Comparison of ENCODE assay signal across 1 cellular context in the genomic region with DNA sequence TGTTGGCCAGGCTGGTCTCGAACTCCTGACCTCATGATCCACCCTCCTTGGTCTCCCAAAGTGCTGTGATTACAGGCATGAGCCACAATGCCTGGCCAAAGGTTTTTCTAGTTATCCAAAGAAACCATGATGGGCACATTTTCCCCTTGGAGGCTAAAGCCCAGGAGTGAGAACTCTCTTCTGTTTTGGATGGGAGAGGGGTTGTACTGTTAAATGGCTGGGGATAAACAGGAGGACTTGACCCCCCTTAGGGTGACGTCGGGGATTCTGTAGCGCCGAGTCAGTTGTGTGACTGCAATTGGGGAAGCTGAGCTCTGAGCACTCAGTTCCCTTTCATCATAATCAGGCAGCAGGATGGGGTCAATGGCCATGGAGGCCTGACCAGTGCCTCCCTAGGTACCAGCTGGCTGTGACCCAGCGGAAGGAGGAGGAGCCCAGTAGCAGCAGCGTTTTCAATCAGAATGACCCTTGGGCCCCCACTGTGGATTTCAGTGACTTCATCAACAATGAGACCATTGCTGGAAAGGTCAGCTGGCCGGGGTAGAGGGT.
TF ChIP-seq lines count a peak whose summit lies in the region.

No MANE protein-coding gene starts in this region.

TF ChIP-seq in HepG2, 621 proteins besides CTCF, POLR2A, EP300 and RAD21 (continued from another document and continues in another):
- TF ChIP-seq ZMYM3 (CRISPR knock-in tag; IDR thresholded peaks at IDR 0.05) (0 out of 2 replicates have a peak, but pooled peaks have one; percentile 9), FOXC1 (CRISPR knock-in tag; IDR thresholded peaks at IDR 0.05; ENCODE audit: borderline replicate concordance) (no peak), THAP11 (CRISPR knock-in tag; IDR thresholded peaks at IDR 0.05) (0 out of 2 replicates have a peak, but pooled peaks have one; percentile 20), KLF12 (CRISPR knock-in tag; IDR thresholded peaks at IDR 0.05; ENCODE audit: borderline replicate concordance) (no peak), NCOA2 (CRISPR knock-in tag; IDR thresholded peaks at IDR 0.05) (0 out of 2 replicates have a peak, but pooled peaks have one; percentile 34), TCF7 (IDR thresholded peaks at IDR 0.05; ENCODE audit: low read depth) (0 out of 2 replicates have a peak, but pooled peaks have one; percentile 18), SOX6 (IDR thresholded peaks at IDR 0.05) (no peak), SOX6 (CRISPR knock-in tag; IDR thresholded peaks at IDR 0.05) (peak; percentile 82), ESRRA (CRISPR knock-in tag; IDR thresholded peaks at IDR 0.05; ENCODE audit: low read depth) (peak; percentile 86), ZNF598 (CRISPR knock-in tag; IDR thresholded peaks at IDR 0.05; ENCODE audit: borderline replicate concordance) (no peak; the same call in 1 of the 2 replicates), KAT8 (CRISPR knock-in tag; IDR thresholded peaks at IDR 0.05) (peak; percentile 74), ARNTL (CRISPR knock-in tag; IDR thresholded peaks at IDR 0.05) (0 out of 2 replicates have a peak, but pooled peaks have one; percentile 30), MYNN (CRISPR knock-in tag; IDR thresholded peaks at IDR 0.05; ENCODE audit: low read depth) (no peak), HMG20A (CRISPR knock-in tag; IDR thresholded peaks at IDR 0.05; ENCODE audit: borderline replicate concordance) (peak; percentile 64; the same call in 1 of the 2 replicates), ZNF841 (CRISPR knock-in tag; IDR thresholded peaks at IDR 0.05; ENCODE audit: borderline replicate concordance) (no peak), KLF16 (CRISPR knock-in tag; IDR thresholded peaks at IDR 0.05) (peak in 1 of 2 experiments; percentile 73; a peak in 2 of 4 replicates), RARA (CRISPR knock-in tag; IDR thresholded peaks at IDR 0.05) (peak; percentile 79), ZNF839 (CRISPR knock-in tag; IDR thresholded peaks at IDR 0.05; ENCODE audit: borderline replicate concordance) (no peak), ZNF709 (CRISPR knock-in tag; IDR thresholded peaks at IDR 0.05) (peak; percentile 29), HNF4A (CRISPR knock-in tag; IDR thresholded peaks at IDR 0.05) (peak; percentile 78), HMG20B (CRISPR knock-in tag; conservative IDR thresholded peaks at IDR 0.05) (0 out of 2 replicates have a peak, but pooled peaks have one; percentile 35), PPARG (CRISPR knock-in tag; conservative IDR thresholded peaks at IDR 0.05) (peak; percentile 34; the same call in 1 of the 2 replicates), ZBTB20 (CRISPR knock-in tag; IDR thresholded peaks at IDR 0.05; ENCODE audit: borderline replicate concordance, low read depth) (peak; percentile 57; the same call in 1 of the 2 replicates), JUN (CRISPR knock-in tag; IDR thresholded peaks at IDR 0.05) (peak; percentile 68; the same call in 1 of the 2 replicates)
- TF ChIP-seq, protein P1, sequence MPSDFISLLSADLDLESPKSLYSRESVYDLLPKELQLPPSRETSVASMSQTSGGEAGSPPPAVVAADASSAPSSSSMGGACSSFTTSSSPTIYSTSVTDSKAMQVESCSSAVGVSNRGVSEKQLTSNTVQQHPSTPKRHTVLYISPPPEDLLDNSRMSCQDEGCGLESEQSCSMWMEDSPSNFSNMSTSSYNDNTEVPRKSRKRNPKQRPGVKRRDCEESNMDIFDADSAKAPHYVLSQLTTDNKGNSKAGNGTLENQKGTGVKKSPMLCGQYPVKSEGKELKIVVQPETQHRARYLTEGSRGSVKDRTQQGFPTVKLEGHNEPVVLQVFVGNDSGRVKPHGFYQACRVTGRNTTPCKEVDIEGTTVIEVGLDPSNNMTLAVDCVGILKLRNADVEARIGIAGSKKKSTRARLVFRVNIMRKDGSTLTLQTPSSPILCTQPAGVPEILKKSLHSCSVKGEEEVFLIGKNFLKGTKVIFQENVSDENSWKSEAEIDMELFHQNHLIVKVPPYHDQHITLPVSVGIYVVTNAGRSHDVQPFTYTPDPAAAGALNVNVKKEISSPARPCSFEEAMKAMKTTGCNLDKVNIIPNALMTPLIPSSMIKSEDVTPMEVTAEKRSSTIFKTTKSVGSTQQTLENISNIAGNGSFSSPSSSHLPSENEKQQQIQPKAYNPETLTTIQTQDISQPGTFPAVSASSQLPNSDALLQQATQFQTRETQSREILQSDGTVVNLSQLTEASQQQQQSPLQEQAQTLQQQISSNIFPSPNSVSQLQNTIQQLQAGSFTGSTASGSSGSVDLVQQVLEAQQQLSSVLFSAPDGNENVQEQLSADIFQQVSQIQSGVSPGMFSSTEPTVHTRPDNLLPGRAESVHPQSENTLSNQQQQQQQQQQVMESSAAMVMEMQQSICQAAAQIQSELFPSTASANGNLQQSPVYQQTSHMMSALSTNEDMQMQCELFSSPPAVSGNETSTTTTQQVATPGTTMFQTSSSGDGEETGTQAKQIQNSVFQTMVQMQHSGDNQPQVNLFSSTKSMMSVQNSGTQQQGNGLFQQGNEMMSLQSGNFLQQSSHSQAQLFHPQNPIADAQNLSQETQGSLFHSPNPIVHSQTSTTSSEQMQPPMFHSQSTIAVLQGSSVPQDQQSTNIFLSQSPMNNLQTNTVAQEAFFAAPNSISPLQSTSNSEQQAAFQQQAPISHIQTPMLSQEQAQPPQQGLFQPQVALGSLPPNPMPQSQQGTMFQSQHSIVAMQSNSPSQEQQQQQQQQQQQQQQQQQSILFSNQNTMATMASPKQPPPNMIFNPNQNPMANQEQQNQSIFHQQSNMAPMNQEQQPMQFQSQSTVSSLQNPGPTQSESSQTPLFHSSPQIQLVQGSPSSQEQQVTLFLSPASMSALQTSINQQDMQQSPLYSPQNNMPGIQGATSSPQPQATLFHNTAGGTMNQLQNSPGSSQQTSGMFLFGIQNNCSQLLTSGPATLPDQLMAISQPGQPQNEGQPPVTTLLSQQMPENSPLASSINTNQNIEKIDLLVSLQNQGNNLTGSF (CRISPR knock-in tag; IDR thresholded peaks at IDR 0.05), result no peak
- TF ChIP-seq, protein P2, sequence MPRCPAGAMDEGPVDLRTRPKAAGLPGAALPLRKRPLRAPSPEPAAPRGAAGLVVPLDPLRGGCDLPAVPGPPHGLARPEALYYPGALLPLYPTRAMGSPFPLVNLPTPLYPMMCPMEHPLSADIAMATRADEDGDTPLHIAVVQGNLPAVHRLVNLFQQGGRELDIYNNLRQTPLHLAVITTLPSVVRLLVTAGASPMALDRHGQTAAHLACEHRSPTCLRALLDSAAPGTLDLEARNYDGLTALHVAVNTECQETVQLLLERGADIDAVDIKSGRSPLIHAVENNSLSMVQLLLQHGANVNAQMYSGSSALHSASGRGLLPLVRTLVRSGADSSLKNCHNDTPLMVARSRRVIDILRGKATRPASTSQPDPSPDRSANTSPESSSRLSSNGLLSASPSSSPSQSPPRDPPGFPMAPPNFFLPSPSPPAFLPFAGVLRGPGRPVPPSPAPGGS (CRISPR knock-in tag; IDR thresholded peaks at IDR 0.05), result no peak
- TF ChIP-seq, protein P3, sequence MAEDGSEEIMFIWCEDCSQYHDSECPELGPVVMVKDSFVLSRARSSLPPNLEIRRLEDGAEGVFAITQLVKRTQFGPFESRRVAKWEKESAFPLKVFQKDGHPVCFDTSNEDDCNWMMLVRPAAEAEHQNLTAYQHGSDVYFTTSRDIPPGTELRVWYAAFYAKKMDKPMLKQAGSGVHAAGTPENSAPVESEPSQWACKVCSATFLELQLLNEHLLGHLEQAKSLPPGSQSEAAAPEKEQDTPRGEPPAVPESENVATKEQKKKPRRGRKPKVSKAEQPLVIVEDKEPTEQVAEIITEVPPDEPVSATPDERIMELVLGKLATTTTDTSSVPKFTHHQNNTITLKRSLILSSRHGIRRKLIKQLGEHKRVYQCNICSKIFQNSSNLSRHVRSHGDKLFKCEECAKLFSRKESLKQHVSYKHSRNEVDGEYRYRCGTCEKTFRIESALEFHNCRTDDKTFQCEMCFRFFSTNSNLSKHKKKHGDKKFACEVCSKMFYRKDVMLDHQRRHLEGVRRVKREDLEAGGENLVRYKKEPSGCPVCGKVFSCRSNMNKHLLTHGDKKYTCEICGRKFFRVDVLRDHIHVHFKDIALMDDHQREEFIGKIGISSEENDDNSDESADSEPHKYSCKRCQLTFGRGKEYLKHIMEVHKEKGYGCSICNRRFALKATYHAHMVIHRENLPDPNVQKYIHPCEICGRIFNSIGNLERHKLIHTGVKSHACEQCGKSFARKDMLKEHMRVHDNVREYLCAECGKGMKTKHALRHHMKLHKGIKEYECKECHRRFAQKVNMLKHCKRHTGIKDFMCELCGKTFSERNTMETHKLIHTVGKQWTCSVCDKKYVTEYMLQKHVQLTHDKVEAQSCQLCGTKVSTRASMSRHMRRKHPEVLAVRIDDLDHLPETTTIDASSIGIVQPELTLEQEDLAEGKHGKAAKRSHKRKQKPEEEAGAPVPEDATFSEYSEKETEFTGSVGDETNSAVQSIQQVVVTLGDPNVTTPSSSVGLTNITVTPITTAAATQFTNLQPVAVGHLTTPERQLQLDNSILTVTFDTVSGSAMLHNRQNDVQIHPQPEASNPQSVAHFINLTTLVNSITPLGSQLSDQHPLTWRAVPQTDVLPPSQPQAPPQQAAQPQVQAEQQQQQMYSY (CRISPR knock-in tag; IDR thresholded peaks at IDR 0.05), result no peak
- TF ChIP-seq, protein P4, sequence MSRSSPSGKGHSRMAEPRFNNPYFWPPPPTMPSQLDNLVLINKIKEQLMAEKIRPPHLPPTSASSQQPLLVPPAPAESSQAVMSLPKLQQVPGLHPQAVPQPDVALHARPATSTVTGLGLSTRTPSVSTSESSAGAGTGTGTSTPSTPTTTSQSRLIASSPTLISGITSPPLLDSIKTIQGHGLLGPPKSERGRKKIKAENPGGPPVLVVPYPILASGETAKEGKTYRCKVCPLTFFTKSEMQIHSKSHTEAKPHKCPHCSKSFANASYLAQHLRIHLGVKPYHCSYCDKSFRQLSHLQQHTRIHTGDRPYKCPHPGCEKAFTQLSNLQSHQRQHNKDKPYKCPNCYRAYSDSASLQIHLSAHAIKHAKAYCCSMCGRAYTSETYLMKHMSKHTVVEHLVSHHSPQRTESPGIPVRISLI (CRISPR knock-in tag; IDR thresholded peaks at IDR 0.05; ENCODE audit: borderline replicate concordance), result no peak; the same call in 1 of the 2 replicates
- TF ChIP-seq, protein P5, sequence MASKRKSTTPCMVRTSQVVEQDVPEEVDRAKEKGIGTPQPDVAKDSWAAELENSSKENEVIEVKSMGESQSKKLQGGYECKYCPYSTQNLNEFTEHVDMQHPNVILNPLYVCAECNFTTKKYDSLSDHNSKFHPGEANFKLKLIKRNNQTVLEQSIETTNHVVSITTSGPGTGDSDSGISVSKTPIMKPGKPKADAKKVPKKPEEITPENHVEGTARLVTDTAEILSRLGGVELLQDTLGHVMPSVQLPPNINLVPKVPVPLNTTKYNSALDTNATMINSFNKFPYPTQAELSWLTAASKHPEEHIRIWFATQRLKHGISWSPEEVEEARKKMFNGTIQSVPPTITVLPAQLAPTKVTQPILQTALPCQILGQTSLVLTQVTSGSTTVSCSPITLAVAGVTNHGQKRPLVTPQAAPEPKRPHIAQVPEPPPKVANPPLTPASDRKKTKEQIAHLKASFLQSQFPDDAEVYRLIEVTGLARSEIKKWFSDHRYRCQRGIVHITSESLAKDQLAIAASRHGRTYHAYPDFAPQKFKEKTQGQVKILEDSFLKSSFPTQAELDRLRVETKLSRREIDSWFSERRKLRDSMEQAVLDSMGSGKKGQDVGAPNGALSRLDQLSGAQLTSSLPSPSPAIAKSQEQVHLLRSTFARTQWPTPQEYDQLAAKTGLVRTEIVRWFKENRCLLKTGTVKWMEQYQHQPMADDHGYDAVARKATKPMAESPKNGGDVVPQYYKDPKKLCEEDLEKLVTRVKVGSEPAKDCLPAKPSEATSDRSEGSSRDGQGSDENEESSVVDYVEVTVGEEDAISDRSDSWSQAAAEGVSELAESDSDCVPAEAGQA (IDR thresholded peaks at IDR 0.05; ENCODE audit: low read depth), result peak; percentile 61; the same call in 1 of the 2 replicates
- TF ChIP-seq, protein P5 (CRISPR knock-in tag; IDR thresholded peaks at IDR 0.05; ENCODE audit: borderline replicate concordance), result no peak
- TF ChIP-seq, protein P6, sequence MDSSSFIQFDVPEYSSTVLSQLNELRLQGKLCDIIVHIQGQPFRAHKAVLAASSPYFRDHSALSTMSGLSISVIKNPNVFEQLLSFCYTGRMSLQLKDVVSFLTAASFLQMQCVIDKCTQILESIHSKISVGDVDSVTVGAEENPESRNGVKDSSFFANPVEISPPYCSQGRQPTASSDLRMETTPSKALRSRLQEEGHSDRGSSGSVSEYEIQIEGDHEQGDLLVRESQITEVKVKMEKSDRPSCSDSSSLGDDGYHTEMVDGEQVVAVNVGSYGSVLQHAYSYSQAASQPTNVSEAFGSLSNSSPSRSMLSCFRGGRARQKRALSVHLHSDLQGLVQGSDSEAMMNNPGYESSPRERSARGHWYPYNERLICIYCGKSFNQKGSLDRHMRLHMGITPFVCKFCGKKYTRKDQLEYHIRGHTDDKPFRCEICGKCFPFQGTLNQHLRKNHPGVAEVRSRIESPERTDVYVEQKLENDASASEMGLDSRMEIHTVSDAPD (CRISPR knock-in tag; IDR thresholded peaks at IDR 0.05), result no peak
- TF ChIP-seq, protein P7, sequence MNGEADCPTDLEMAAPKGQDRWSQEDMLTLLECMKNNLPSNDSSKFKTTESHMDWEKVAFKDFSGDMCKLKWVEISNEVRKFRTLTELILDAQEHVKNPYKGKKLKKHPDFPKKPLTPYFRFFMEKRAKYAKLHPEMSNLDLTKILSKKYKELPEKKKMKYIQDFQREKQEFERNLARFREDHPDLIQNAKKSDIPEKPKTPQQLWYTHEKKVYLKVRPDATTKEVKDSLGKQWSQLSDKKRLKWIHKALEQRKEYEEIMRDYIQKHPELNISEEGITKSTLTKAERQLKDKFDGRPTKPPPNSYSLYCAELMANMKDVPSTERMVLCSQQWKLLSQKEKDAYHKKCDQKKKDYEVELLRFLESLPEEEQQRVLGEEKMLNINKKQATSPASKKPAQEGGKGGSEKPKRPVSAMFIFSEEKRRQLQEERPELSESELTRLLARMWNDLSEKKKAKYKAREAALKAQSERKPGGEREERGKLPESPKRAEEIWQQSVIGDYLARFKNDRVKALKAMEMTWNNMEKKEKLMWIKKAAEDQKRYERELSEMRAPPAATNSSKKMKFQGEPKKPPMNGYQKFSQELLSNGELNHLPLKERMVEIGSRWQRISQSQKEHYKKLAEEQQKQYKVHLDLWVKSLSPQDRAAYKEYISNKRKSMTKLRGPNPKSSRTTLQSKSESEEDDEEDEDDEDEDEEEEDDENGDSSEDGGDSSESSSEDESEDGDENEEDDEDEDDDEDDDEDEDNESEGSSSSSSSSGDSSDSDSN (CRISPR knock-in tag; IDR thresholded peaks at IDR 0.05), result 0 out of 2 replicates have a peak, but pooled peaks have one; percentile 4
